Comparison of ENCODE assay signal across 8 cellular contexts in genomic region chr10:119199231-119199992, GRCh38. TPM values are rescaled to one million over a fixed set of nuclear protein-coding genes. Genes with fewer than 3 reads are reported as not detected.
DNase-seq lines count a peak whose midpoint lies in the region; ATAC-seq and TF ChIP-seq lines count a peak whose summit lies in the region.

No MANE protein-coding gene starts in this region.

- H3K9me3 Mint-ChIP-seq in effector memory CD8-positive, alpha-beta T cell: no peaks in the 10 kb centered on the region

- H3K27ac ChIP-seq in WERI-Rb-1 (no peak overlapping the region), testis (no peak overlapping the region)

- H3K9me3 ChIP-seq in WERI-Rb-1 (ENCODE audit: severe bottlenecking): no peaks in the 10 kb centered on the region
- H3K9me3 ChIP-seq in testis: no peaks in the 10 kb centered on the region

- H3K4me1 ChIP-seq in testis: no peaks in the 10 kb centered on the region

- H3K36me3 Mint-ChIP-seq in effector memory CD8-positive, alpha-beta T cell (ENCODE audit: insufficient read depth): no peaks in the 10 kb centered on the region

- ATAC-seq in GM21381 (IDR thresholded peaks at IDR 0.05; ENCODE audit: unreplicated experiment): peak; percentile 58
- ATAC-seq in effector memory CD8-positive, alpha-beta T cell (replicated peaks): peak; percentile 69
- ATAC-seq in GM18858 (IDR thresholded peaks at IDR 0.05; ENCODE audit: unreplicated experiment): no peak

- H3K4me1 Mint-ChIP-seq in effector memory CD8-positive, alpha-beta T cell (ENCODE audit: low read depth in 2 of 2): peaks cover 0 to 9% of the 10 kb centered on the region in 2 donors

- intact Hi-C loops in testis (cut with DNase I; ENCODE audit: low total_unique reads): no loop called here

- TF ChIP-seq CTCF in WERI-Rb-1 (IDR thresholded peaks at IDR 0.05; ENCODE audit: low read depth, low read length) (peak; percentile 96), testis (IDR thresholded peaks at IDR 0.05) (peak; percentile 14 to 50 (median 37))

- H3K27ac Mint-ChIP-seq in effector memory CD8-positive, alpha-beta T cell: no peak overlapping the region

- no peak overlapping the region for H3K4me3 ChIP-seq in WERI-Rb-1 (ENCODE audit: low read depth, low read length)
- H3K4me3 ChIP-seq in testis: no peak overlapping the region

- H3K4me3 Mint-ChIP-seq in effector memory CD8-positive, alpha-beta T cell: no peak overlapping the region

- TF ChIP-seq POLR2A in testis (IDR thresholded peaks at IDR 0.05): no peak

- WGBS in testis, 2 donors: 47 to 79% methylated on average over 6 to 9 of the region's 9 CpGs

- H3K27me3 ChIP-seq in WERI-Rb-1 (ENCODE audit: insufficient read depth, low read depth, severe bottlenecking) (no peaks in the 10 kb centered on the region), testis (no peaks in the 10 kb centered on the region)

- H3K36me3 ChIP-seq in WERI-Rb-1 (no peaks in the 10 kb centered on the region), testis (ENCODE audit: low read depth, missing control alignments) (no peaks in the 10 kb centered on the region)

- in situ Hi-C loops in Caki2 (cut with HindIII; ENCODE audit: low pct_unique_long_range_greater_than_20kb, low sequenced_read_pairs): no loop called here

- DNase-seq in Caki2 (ENCODE audit: low read depth) (peak; percentile 36), NCI-H146 treated with DMSO at 0.1 percent for 48 hours (lab: John Stamatoyannopoulos, UW; ENCODE audit: unreplicated experiment) (peak; percentile 45), WERI-Rb-1 (peak; percentile 77), lung microvascular endothelial cell (ENCODE audit: low read depth in 2 of 2) (peak; percentile 89 to 91), testis (peak; percentile 79)
- peak in 1 of 3 experiments; percentile 10 for DNase-seq in effector memory CD8-positive, alpha-beta T cell

- peaks cover 0 to 13% of the 10 kb centered on the region in 2 donors for H3K27me3 Mint-ChIP-seq in effector memory CD8-positive, alpha-beta T cell

RNA-seq across cellular contexts. Expression of gene GRK5, which starts 8.0 kb away (rescaled TPM):
- total RNA-seq in Caki2 (2014; rRNA removed; shearing (Covaris generic); ENCODE audit: low replicate concordance): 0.20 and 0.61 TPM in 2 replicates
- 27.2 and 33.7 TPM in 2 replicates for total RNA-seq in lung microvascular endothelial cell
- total RNA-seq in testis: 1 to 10 TPM; 4.5 to 5.5 TPM
- 10.3 TPM for polyA plus RNA-seq in testis (ENCODE audit: insufficient read depth, low read depth, low replicate concordance)

RNA-seq across cellular contexts. Expression of gene PRDX3, which starts 20.8 kb away (rescaled TPM):
- total RNA-seq in Caki2 (2014; rRNA removed; shearing (Covaris generic); ENCODE audit: low replicate concordance): 281 TPM in 2 replicates
- 162 and 171 TPM in 2 replicates for total RNA-seq in lung microvascular endothelial cell
- total RNA-seq in testis: 100 to 1,000 TPM in 1 of 2 donors, 10 to 100 TPM in 1; 71.7 to 118 TPM
- polyA plus RNA-seq in testis (ENCODE audit: insufficient read depth, low read depth, low replicate concordance): 101 TPM

RNA-seq across cellular contexts. Expression of gene SFXN4, which starts 33.9 kb away (rescaled TPM):
- 30.8 and 61.0 TPM in 2 replicates for total RNA-seq in Caki2 (2014; rRNA removed; shearing (Covaris generic); ENCODE audit: low replicate concordance)
- total RNA-seq in lung microvascular endothelial cell (9.2 and 10.1 TPM in 2 replicates), testis (10 to 100 TPM; 12.8 to 16.6 TPM)
- polyA plus RNA-seq in testis (ENCODE audit: insufficient read depth, low read depth, low replicate concordance): 57.5 TPM
